ENCODE assay signal across 9 cellular contexts in the genomic region with DNA sequence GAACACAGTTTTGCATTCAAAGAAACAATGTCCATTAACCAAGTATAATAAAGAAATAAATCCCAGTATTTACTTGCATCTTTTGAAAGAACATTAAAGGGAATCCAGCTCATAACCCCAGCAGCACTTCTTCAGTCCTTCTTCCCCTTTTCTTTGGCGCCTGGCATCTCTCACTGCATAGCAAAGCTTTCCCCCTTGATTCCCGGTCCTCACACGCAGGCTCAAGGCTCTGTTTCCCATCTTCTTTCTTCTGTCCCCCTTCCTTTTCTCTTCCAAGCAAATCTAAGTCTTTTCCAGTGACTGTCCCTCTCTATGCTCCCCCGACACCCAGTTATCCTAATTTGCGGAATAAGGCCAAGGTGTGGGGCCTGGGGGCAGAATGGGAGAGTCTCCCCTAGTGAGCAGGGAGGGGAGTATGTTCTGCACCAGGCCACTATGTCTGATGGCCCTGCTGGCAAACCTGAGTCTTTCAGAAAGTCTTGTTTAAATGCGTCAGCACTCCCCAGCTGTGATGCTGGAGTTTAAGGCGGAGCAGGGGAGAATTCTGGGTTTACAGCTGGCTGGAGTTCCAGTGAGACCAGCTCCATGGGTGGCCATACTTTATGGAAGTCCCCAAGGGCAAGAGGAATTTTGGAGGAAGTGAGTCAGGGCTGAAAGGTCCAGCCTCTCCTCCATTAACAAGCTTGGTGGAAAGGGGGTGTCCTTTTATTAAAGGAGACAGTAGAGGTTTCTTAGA. TPM values are rescaled to one million over a fixed set of nuclear protein-coding genes. Genes with fewer than 3 reads are reported as not detected.
A peak's percentile ranks its signal among the peaks of the same experiment; 100 is the strongest.
DNase-seq lines count a peak whose midpoint lies in the region; ATAC-seq and TF ChIP-seq lines count a peak whose summit lies in the region.
"Had no signal": no experiment of that assay in that cellular context is flagged by ENCODE, and none has a peak within 500 bp of the region (broad histone marks: within the 10 kb centered on the region; RNA-seq: fewer than 3 reads in every experiment).

No MANE protein-coding gene starts in this region.

- H3K36me3 ChIP-seq in Peyer's patch (peaks cover 0 to 40% (median 0%) of the 10 kb centered on the region in 3 donors), esophagus muscularis mucosa (peaks cover 6 to 72% (median 64%) of the 10 kb centered on the region in 4 donors), neuronal stem cell (replicated peaks in 1 of 2; ENCODE audit: control insufficient read depth in 2 of 2, insufficient read depth in 2 of 2, low read length in 2 of 2) (peaks cover 5 to 17% of the 10 kb centered on the region in 2 donors)

- H3K27me3 ChIP-seq in Peyer's patch (no peaks in the 10 kb centered on the region), esophagus muscularis mucosa (no peaks in the 10 kb centered on the region), neuronal stem cell (ENCODE audit: control insufficient read depth in 3 of 3, insufficient read depth in 3 of 3, low read depth in 1 of 3, low read length in 3 of 3) (no peaks in the 10 kb centered on the region)

- H3K4ac ChIP-seq in neuronal stem cell (ENCODE audit: low read length): no peak overlapping the region

- H3K4me3 ChIP-seq in Peyer's patch (no peak overlapping the region), esophagus muscularis mucosa (no peak overlapping the region), neuronal stem cell (ENCODE audit: low read length in 2 of 2) (no peak overlapping the region)

- intact Hi-C loops in esophagus muscularis mucosa (cut with DNase I): no loop called here

- peak overlapping the region; percentile 23 for H3K14ac ChIP-seq in neuronal stem cell (ENCODE audit: low read length)

- no peak overlapping the region for H2BK15ac ChIP-seq in neuronal stem cell (ENCODE audit: low read length)

- H3K4me1 ChIP-seq in Peyer's patch (peaks cover 0 to 5% (median 0%) of the 10 kb centered on the region in 4 donors), esophagus muscularis mucosa (peaks cover 46 to 75% (median 55%) of the 10 kb centered on the region in 4 donors), neuronal stem cell (ENCODE audit: control insufficient read depth in 2 of 2, insufficient read depth in 1 of 2, low read depth in 1 of 2, low read length in 2 of 2) (peaks cover 0 to 2% of the 10 kb centered on the region in 2 donors)

- H2BK12ac ChIP-seq in neuronal stem cell (ENCODE audit: low read length): no peak overlapping the region

- H3K79me1 ChIP-seq in neuronal stem cell (ENCODE audit: low read depth, low read length): peaks cover 3% of the 10 kb centered on the region

- 85% methylated on average over 7 of the region's 7 CpGs for WGBS in esophagus muscularis mucosa
- no CpG with 5 or more reads among the region's 7 CpGs for WGBS in neuronal stem cell (ENCODE audit: extremely low coverage in 2 of 2, insufficient read length in 2 of 2, insufficient replicate concordance in 1 of 2), 2 donors

- H4K8ac ChIP-seq in neuronal stem cell (ENCODE audit: low read depth, low read length): no peak overlapping the region

- H3K4me2 ChIP-seq in neuronal stem cell (ENCODE audit: insufficient read depth, low read length, poor library complexity, severe bottlenecking): no peak overlapping the region

- H3K23ac ChIP-seq in neuronal stem cell (ENCODE audit: low read depth, low read length, poor library complexity): no peak overlapping the region

- no peak for TF ChIP-seq EP300 in esophagus muscularis mucosa (IDR thresholded peaks at IDR 0.05)

- ATAC-seq in GM18517 (IDR thresholded peaks at IDR 0.05; ENCODE audit: unreplicated experiment) (no peak), GM19395 (IDR thresholded peaks at IDR 0.05; ENCODE audit: unreplicated experiment) (no peak)

- H2AK5ac ChIP-seq in neuronal stem cell (ENCODE audit: low read depth, low read length): no peak overlapping the region

- TF ChIP-seq CTCF in Peyer's patch (IDR thresholded peaks at IDR 0.05) (no peak), esophagus muscularis mucosa (IDR thresholded peaks at IDR 0.05) (no peak)

- H3K27ac ChIP-seq in Peyer's patch (peak overlapping the region; percentile 55 to 65 (median 58)), esophagus muscularis mucosa (replicated peaks in 1 of 4) (peak overlapping the region; percentile 42 to 68 (median 66)), neuronal stem cell (replicated peaks; ENCODE audit: low read length) (no peak overlapping the region)

- no peak overlapping the region for H2BK120ac ChIP-seq in neuronal stem cell (ENCODE audit: low read depth, low read length)

- H4K91ac ChIP-seq in neuronal stem cell (ENCODE audit: low read depth, low read length, poor library complexity): no peak overlapping the region

- TF ChIP-seq POLR2A in Peyer's patch (IDR thresholded peaks at IDR 0.05) (no peak), esophagus muscularis mucosa (IDR thresholded peaks at IDR 0.05; ENCODE audit: low read depth) (no peak)

- H2BK5ac ChIP-seq in neuronal stem cell (ENCODE audit: low read length): no peak overlapping the region

- no peaks in the 10 kb centered on the region for H3K9me3 ChIP-seq in Peyer's patch
- no peaks in the 10 kb centered on the region for H3K9me3 ChIP-seq in esophagus muscularis mucosa
- H3K9me3 ChIP-seq in neuronal stem cell (replicated peaks in 1 of 2; ENCODE audit: control insufficient read depth in 2 of 2, insufficient read depth in 1 of 2, low read depth in 1 of 2, low read length in 2 of 2): no peaks in the 10 kb centered on the region

- no peak overlapping the region for H2AFZ ChIP-seq in neuronal stem cell (ENCODE audit: low read length)

- no peak overlapping the region for H3K9ac ChIP-seq in neuronal stem cell (ENCODE audit: low read depth, low read length, poor library complexity)

- DNase-seq in AG20443 (ENCODE audit: low spot score) (peak; percentile 94), Peyer's patch (peak in 1 of 3 donors; percentile 64), esophagus muscularis mucosa (ENCODE audit: extremely low spot score) (no peak), neuronal stem cell (ENCODE audit: low spot score) (no peak), DMS 273 (lab: John Stamatoyannopoulos, UW; ENCODE audit: unreplicated experiment) (no peak), NCI-H2081 treated with DMSO at 0.1 percent for 48 hours (lab: John Stamatoyannopoulos, UW) (no peak)
- DNase-seq: NCI-H774 had no signal

- no peak overlapping the region for H3K18ac ChIP-seq in neuronal stem cell (ENCODE audit: low read length)

RNA-seq across cellular contexts. Expression of a gene that starts 42.1 kb away (rescaled TPM):
- total RNA-seq in Peyer's patch: under 1 TPM in 1 of 4 donors, not detected in 3; 0.38 TPM
- total RNA-seq in esophagus muscularis mucosa: 1 to 10 TPM in 1 of 4 donors, not detected in 3; 1.2 TPM
- polyA plus RNA-seq in neuronal stem cell (2013, experiment 1 of 2): 0.15 TPM
- 0.10 TPM for polyA plus RNA-seq in neuronal stem cell (2013, experiment 2 of 2)

RNA-seq across cellular contexts. Expression of a gene that starts 45.8 kb away (rescaled TPM):
- total RNA-seq in Peyer's patch (100 to 1,000 TPM in 1 of 4 donors, 10 to 100 TPM in 3; 52.4 to 116 (median 82.9) TPM), esophagus muscularis mucosa (10 to 100 TPM; 48.0 to 61.6 (median 57.2) TPM)
- polyA plus RNA-seq in neuronal stem cell (2013, experiment 1 of 2): 19.7 TPM
- polyA plus RNA-seq in neuronal stem cell (2013, experiment 2 of 2): 20.5 TPM

RNA-seq across cellular contexts. Expression of a gene that starts 48.2 kb away (rescaled TPM):
- total RNA-seq in Peyer's patch (10 to 100 TPM in 3 of 4 donors, not detected in 1; 10.9 to 24.5 (median 13.5) TPM), esophagus muscularis mucosa (10 to 100 TPM in 2 of 4 donors, 1 to 10 TPM in 2; 7.9 to 25.4 (median 14.9) TPM)
- 2.2 TPM for polyA plus RNA-seq in neuronal stem cell (2013, experiment 1 of 2)
- 2.3 TPM for polyA plus RNA-seq in neuronal stem cell (2013, experiment 2 of 2)
